8 cellular contexts compared by ENCODE assay signal in the genomic region with DNA sequence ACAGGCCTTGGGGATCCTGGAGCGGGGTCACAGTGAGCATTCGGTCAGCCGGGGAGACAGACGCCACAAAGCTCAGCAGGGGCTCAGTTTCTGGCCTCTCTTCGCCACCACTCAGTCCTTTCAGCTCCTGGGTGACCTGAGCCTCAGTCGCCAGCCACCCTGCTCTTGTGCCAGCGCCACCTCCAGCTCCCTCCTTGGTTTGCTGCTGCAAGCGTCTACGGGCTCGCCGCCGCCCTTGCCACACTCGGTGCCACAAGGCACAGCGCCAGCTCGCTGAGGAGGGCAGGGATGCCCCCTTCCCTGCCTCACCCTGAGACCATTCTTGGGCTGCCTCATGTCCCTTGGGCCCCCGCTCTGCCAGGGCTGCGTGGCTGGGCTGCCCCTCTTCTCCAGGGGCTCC. TPM values are rescaled to one million over a fixed set of nuclear protein-coding genes. Genes with fewer than 3 reads are reported as not detected.
DNase-seq lines count a peak whose midpoint lies in the region; ATAC-seq and TF ChIP-seq lines count a peak whose summit lies in the region.

No MANE protein-coding gene starts in this region.

- H4K20me1 ChIP-seq in GM23338 (replicated peaks; ENCODE audit: insufficient read depth): peaks cover 28% of the 10 kb centered on the region

- H3K36me3 Mint-ChIP-seq in GM23338 (ENCODE audit: low read depth): peaks cover 63% of the 10 kb centered on the region

- ATAC-seq in GM23338 (no peak), left cardiac atrium (no peak), HG03159 (IDR thresholded peaks at IDR 0.05; ENCODE audit: unreplicated experiment) (no peak)

- H3K4me1 ChIP-seq in GM23338 (ENCODE audit: insufficient read depth): peaks cover 24% of the 10 kb centered on the region
- peaks cover 33% of the 10 kb centered on the region for H3K4me1 ChIP-seq in skeletal muscle satellite cell (ENCODE audit: control insufficient read depth, insufficient read depth, low read length)
- H3K4me1 ChIP-seq in effector memory CD4-positive, alpha-beta T cell (ENCODE audit: control insufficient read depth, insufficient read depth, low read length, poor library complexity, severe bottlenecking): peaks cover 15% of the 10 kb centered on the region

- H3K79me2 ChIP-seq in GM23338 (replicated peaks; ENCODE audit: insufficient read depth): peaks cover 34% of the 10 kb centered on the region

- no peak overlapping the region for H3K27ac ChIP-seq in GM23338 (ENCODE audit: low read depth)
- peak overlapping the region; percentile 91 for H3K27ac ChIP-seq in WERI-Rb-1
- no peak overlapping the region for H3K27ac ChIP-seq in effector memory CD4-positive, alpha-beta T cell (ENCODE audit: insufficient read depth, low read length, poor library complexity, severe bottlenecking)

- H3K27ac Mint-ChIP-seq in GM23338: peak overlapping the region; percentile 54; the same call in 1 of the 2 replicates

- peaks cover 33% of the 10 kb centered on the region for H3K4me1 Mint-ChIP-seq in GM23338

- peak overlapping the region; percentile 23; the same call in 1 of the 2 replicates for H2AFZ ChIP-seq in GM23338

- H3K27me3 Mint-ChIP-seq in GM23338 (ENCODE audit: insufficient read depth, low read depth, poor library complexity): peaks cover 16% of the 10 kb centered on the region

- no peak for DNase-seq in GM23338 (ENCODE audit: low spot score)
- DNase-seq in WERI-Rb-1: peak; percentile 26
- DNase-seq in left cardiac atrium: peak; percentile 29
- DNase-seq in effector memory CD4-positive, alpha-beta T cell: no peak
- no peak for DNase-seq in NCI-H748 treated with DMSO at 0.1 percent for 48 hours (lab: John Stamatoyannopoulos, UW)
- no peak for DNase-seq in activated CD4-positive, alpha-beta T cell treated with anti-CD3 and anti-CD28 coated beads for 4 hours

- H3K36me3 ChIP-seq in GM23338 (ENCODE audit: insufficient read depth): peaks cover 26% of the 10 kb centered on the region
- H3K36me3 ChIP-seq in WERI-Rb-1: peaks cover 72% of the 10 kb centered on the region
- H3K36me3 ChIP-seq in skeletal muscle satellite cell (ENCODE audit: insufficient read depth, low read length): peaks cover 59% of the 10 kb centered on the region
- H3K36me3 ChIP-seq in effector memory CD4-positive, alpha-beta T cell (ENCODE audit: control insufficient read depth, insufficient read depth, low read length): peaks cover 39% of the 10 kb centered on the region

- H3K9me3 Mint-ChIP-seq in GM23338: no peaks in the 10 kb centered on the region

- H3K9me3 ChIP-seq in WERI-Rb-1 (ENCODE audit: severe bottlenecking) (no peaks in the 10 kb centered on the region), skeletal muscle satellite cell (replicated peaks; ENCODE audit: low read length) (no peaks in the 10 kb centered on the region)
- no peaks in the 10 kb centered on the region for H3K9me3 ChIP-seq in effector memory CD4-positive, alpha-beta T cell (ENCODE audit: control insufficient read depth, low read length)

- H3K4me3 ChIP-seq in GM23338: peak overlapping the region; percentile 65
- H3K4me3 ChIP-seq in WERI-Rb-1 (ENCODE audit: low read depth, low read length): peak overlapping the region; percentile 100
- peak overlapping the region; percentile 77 for H3K4me3 ChIP-seq in skeletal muscle satellite cell (ENCODE audit: low read length)
- no peak overlapping the region for H3K4me3 ChIP-seq in effector memory CD4-positive, alpha-beta T cell (ENCODE audit: insufficient read depth, low read depth, low read length, poor library complexity, severe bottlenecking)

- peak overlapping the region; percentile 93 for H3K9ac ChIP-seq in skeletal muscle satellite cell (ENCODE audit: low read depth, low read length)

- no peaks in the 10 kb centered on the region for H3K9me2 ChIP-seq in GM23338 (ENCODE audit: insufficient read depth)

- H3F3A ChIP-seq in GM23338 (replicated peaks; ENCODE audit: low read depth): peaks cover 39% of the 10 kb centered on the region

- H3K4me2 ChIP-seq in GM23338 (peak overlapping the region; percentile 100), skeletal muscle satellite cell (ENCODE audit: low read length) (peak overlapping the region; percentile 93)

- H3K27me3 ChIP-seq in GM23338 (ENCODE audit: insufficient read depth): no peaks in the 10 kb centered on the region
- H3K27me3 ChIP-seq in WERI-Rb-1 (ENCODE audit: insufficient read depth, low read depth, severe bottlenecking): no peaks in the 10 kb centered on the region
- no peaks in the 10 kb centered on the region for H3K27me3 ChIP-seq in skeletal muscle satellite cell (ENCODE audit: control insufficient read depth, insufficient read depth, low read length)
- no peaks in the 10 kb centered on the region for H3K27me3 ChIP-seq in effector memory CD4-positive, alpha-beta T cell (replicated peaks; ENCODE audit: control insufficient read depth, insufficient read depth, low read length, poor library complexity, severe bottlenecking)

- TF ChIP-seq CTCF in GM23338 (conservative IDR thresholded peaks at IDR 0.05; ENCODE audit: low read depth in 2 of 2) (no peak), WERI-Rb-1 (IDR thresholded peaks at IDR 0.05; ENCODE audit: low read depth, low read length) (no peak)

- intact Hi-C loops in left cardiac atrium (cut with DNase I): no loop called here

- H3K4me3 Mint-ChIP-seq in GM23338: peak overlapping the region; percentile 99

TF ChIP-seq in GM23338, 12 proteins besides CTCF, POLR2A, EP300 and RAD21:
- TF ChIP-seq JUNB (IDR thresholded peaks at IDR 0.05; ENCODE audit: unreplicated experiment) (no peak), CREB1 (CRISPR knock-in tag; IDR thresholded peaks at IDR 0.05; ENCODE audit: low read depth) (no peak)

RNA-seq across cellular contexts. Expression of a gene that starts 1.5 kb away (rescaled TPM):
- 1,200 and 1,316 TPM in 2 replicates for total RNA-seq in GM23338 (2014; rRNA removed; shearing (Covaris generic))
- polyA plus RNA-seq in GM23338 (2016; fragmentation: Nextera tagmentation; extraction: Ambion mirVana): 696 and 736 TPM in 2 replicates
- total RNA-seq in left cardiac atrium: 100 to 1,000 TPM; 833 to 894 TPM
- total RNA-seq in skeletal muscle satellite cell (2012; rRNA removed): 999 and 1,397 TPM in 2 replicates

RNA-seq across cellular contexts. Expression of a gene that starts 16.2 kb away (rescaled TPM):
- total RNA-seq in GM23338 (2014; rRNA removed; shearing (Covaris generic)): 15.2 and 22.2 TPM in 2 replicates
- polyA plus RNA-seq in GM23338 (2016; fragmentation: Nextera tagmentation; extraction: Ambion mirVana): 12.8 and 14.0 TPM in 2 replicates
- total RNA-seq in left cardiac atrium: 10 to 100 TPM in 1 of 2 donors, 1 to 10 TPM in 1; 9.6 to 11.5 TPM
- total RNA-seq in skeletal muscle satellite cell (2012; rRNA removed): 6.1 and 8.1 TPM in 2 replicates

RNA-seq across cellular contexts. Expression of a gene that starts 26.5 kb away (rescaled TPM):
- total RNA-seq in GM23338 (2014; rRNA removed; shearing (Covaris generic)): 93.6 and 102 TPM in 2 replicates
- polyA plus RNA-seq in GM23338 (2016; fragmentation: Nextera tagmentation; extraction: Ambion mirVana): 22.1 and 22.9 TPM in 2 replicates
- 10 to 100 TPM; 38.1 to 60.6 TPM for total RNA-seq in left cardiac atrium
- total RNA-seq in skeletal muscle satellite cell (2012; rRNA removed): 90.0 and 104 TPM in 2 replicates

RNA-seq across cellular contexts. Expression of a gene that starts 28.6 kb away (rescaled TPM):
- total RNA-seq in GM23338 (2014; rRNA removed; shearing (Covaris generic)): 1.7 and 2.1 TPM in 2 replicates
- polyA plus RNA-seq in GM23338 (2016; fragmentation: Nextera tagmentation; extraction: Ambion mirVana): 0.91 and 1.1 TPM in 2 replicates
- 100 to 1,000 TPM; 329 to 404 TPM for total RNA-seq in left cardiac atrium
- total RNA-seq in skeletal muscle satellite cell (2012; rRNA removed): 722 and 788 TPM in 2 replicates

RNA-seq across cellular contexts. Expression of a gene that starts 37.4 kb away (rescaled TPM):
- 17.1 and 19.3 TPM in 2 replicates for total RNA-seq in GM23338 (2014; rRNA removed; shearing (Covaris generic))
- polyA plus RNA-seq in GM23338 (2016; fragmentation: Nextera tagmentation; extraction: Ambion mirVana): 15.4 and 15.5 TPM in 2 replicates
- 10 to 100 TPM; 29.1 to 46.8 TPM for total RNA-seq in left cardiac atrium
- total RNA-seq in skeletal muscle satellite cell (2012; rRNA removed): 13.8 and 19.0 TPM in 2 replicates

Comparison
In these comparisons a context has a peak if more than half of its experiments do, and no peak if none do; other contexts are left out.
1. DNase-seq: peak in WERI-Rb-1 (single experiment) and left cardiac atrium (single experiment); none in GM23338 (single experiment), effector memory CD4-positive, alpha-beta T cell (0 of 3), NCI-H748 treated with DMSO at 0.1 percent for 48 hours (single experiment) and activated CD4-positive, alpha-beta T cell treated with anti-CD3 and anti-CD28 coated beads for 4 hours (0 of 2).